Comparison of ENCODE assay signal across 22 cellular contexts in the genomic region with DNA sequence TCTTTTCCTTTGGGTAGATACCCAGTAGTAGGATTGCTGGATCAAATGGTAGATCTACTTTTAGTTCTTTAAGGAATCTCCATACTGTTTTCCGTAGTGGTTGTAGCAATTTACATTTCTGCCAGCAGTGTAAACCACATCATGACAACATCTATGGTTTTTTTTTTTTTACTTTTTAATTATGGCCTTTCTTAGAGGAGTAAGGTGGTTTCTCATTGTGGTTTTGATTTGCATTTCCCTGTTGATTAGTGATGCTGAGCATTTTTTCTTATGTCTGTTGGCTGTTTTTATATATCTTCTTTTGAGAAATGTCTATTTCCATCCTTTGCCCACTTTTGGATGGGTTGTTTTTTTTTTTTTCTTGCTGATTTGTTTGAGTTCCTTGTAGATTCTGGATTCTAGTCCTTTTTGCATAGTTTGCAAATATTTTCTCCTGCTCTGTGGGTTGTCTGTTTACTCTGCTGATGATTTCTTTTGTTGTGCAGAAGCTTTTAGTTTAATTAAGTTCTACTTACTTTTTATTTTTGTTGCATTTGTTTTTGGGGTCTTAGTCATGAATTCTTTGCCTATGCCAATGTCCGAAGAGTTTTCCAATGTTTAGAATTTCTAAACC. TPM values are rescaled to one million over a fixed set of nuclear protein-coding genes. Genes with fewer than 3 reads are reported as not detected.
DNase-seq lines count a peak whose midpoint lies in the region; ATAC-seq lines count a peak whose summit lies in the region.
"Had no signal": no experiment of that assay in that cellular context is flagged by ENCODE, and none has a peak within 500 bp of the region (broad histone marks: within the 10 kb centered on the region; RNA-seq: fewer than 3 reads in every experiment).

No MANE protein-coding gene starts in this region.

- ATAC-seq in activated naive CD8-positive, alpha-beta T cell treated with anti-CD3 and anti-CD28 coated beads, Interleukin-2, amount 10 ng/mL, durations not matched to agents 7 days and 5 days (ENCODE audit: low read depth): no peak
- ATAC-seq in activated naive CD8-positive, alpha-beta T cell treated with anti-CD3 and anti-CD28 coated beads, Interleukin-2, amount 50 U/mL, for 24 hours: no peak
- peak; percentile 39 for ATAC-seq in GM19351 (IDR thresholded peaks at IDR 0.05; ENCODE audit: unreplicated experiment)
- ATAC-seq in HG03457 (IDR thresholded peaks at IDR 0.05; ENCODE audit: unreplicated experiment): peak; percentile 45
- peak; percentile 72 to 80 for ATAC-seq in naive B cell (ENCODE audit: low read depth in 2 of 2)
- ATAC-seq: left colon had no signal

- no peak for DNase-seq in activated naive CD8-positive, alpha-beta T cell treated with anti-CD3 and anti-CD28 coated beads, Interleukin-2, amount 10 ng/mL, durations not matched to agents 7 days and 5 days
- DNase-seq in activated naive CD8-positive, alpha-beta T cell treated with anti-CD3 and anti-CD28 coated beads, Interleukin-2, amount 50 U/mL, for 24 hours: no peak
- no peak for DNase-seq in naive B cell
- DNase-seq in substantia nigra (lab: John Stamatoyannopoulos, UW): no peak
- no peak for DNase-seq in C1 segment of cervical spinal cord (lab: John Stamatoyannopoulos, UW)
- no peak for DNase-seq in middle frontal gyrus (ENCODE audit: extremely low spot score, low spot score)
- DNase-seq: activated naive CD4-positive, alpha-beta T cell treated with anti-CD3 and anti-CD28 coated beads, Interleukin-2, amount 10 ng/mL, durations not matched to agents 7 days and 5 days; activated T-cell treated with anti-CD3 and anti-CD28 coated beads, Interleukin-2, amount 50 U/mL, for 24 hours; DMS 273 treated with DMSO at 0.1 percent for 48 hours; effector memory CD4-positive, alpha-beta T cell; esophagus squamous epithelium; left colon; NCI-H1417 treated with DMSO at 0.1 percent for 48 hours; NCI-H526; SHP77; small intestine; stimulated activated CD4-positive, alpha-beta T cell treated with anti-CD3 and anti-CD28 coated beads, Interleukin-2, amount 100 ng/mL, for 48 hours had no signal

- POLR2A ChIA-PET in activated naive CD8-positive, alpha-beta T cell treated with anti-CD3 and anti-CD28 coated beads, Interleukin-2, amount 10 ng/mL, durations not matched to agents 7 days and 5 days (lab: Charles Lee): no interaction called here

- H3K4me3 Mint-ChIP-seq in activated naive CD8-positive, alpha-beta T cell treated with anti-CD3 and anti-CD28 coated beads, Interleukin-2, amount 10 ng/mL, durations not matched to agents 7 days and 5 days: no peak overlapping the region
- no peak overlapping the region for H3K4me3 Mint-ChIP-seq in activated naive CD8-positive, alpha-beta T cell treated with anti-CD3 and anti-CD28 coated beads, Interleukin-2, amount 50 U/mL, for 24 hours
- peak overlapping the region in 6 of 8 donors; percentile 1 to 76 (median 32) for H3K4me3 Mint-ChIP-seq in naive B cell
- H3K4me3 Mint-ChIP-seq: activated naive CD4-positive, alpha-beta T cell treated with anti-CD3 and anti-CD28 coated beads, Interleukin-2, amount 10 ng/mL, durations not matched to agents 7 days and 5 days; activated T-cell treated with anti-CD3 and anti-CD28 coated beads, Interleukin-2, amount 50 U/mL, for 24 hours; neural progenitor cell had no signal

- H3K9me3 Mint-ChIP-seq in activated naive CD8-positive, alpha-beta T cell treated with anti-CD3 and anti-CD28 coated beads, Interleukin-2, amount 10 ng/mL, durations not matched to agents 7 days and 5 days: peaks cover 5% of the 10 kb centered on the region
- H3K9me3 Mint-ChIP-seq in activated naive CD8-positive, alpha-beta T cell treated with anti-CD3 and anti-CD28 coated beads, Interleukin-2, amount 50 U/mL, for 24 hours: no peaks in the 10 kb centered on the region
- peaks cover 0 to 9% (median 4%) of the 10 kb centered on the region in 7 donors for H3K9me3 Mint-ChIP-seq in naive B cell
- H3K9me3 Mint-ChIP-seq: activated T-cell treated with anti-CD3 and anti-CD28 coated beads, Interleukin-2, amount 50 U/mL, for 24 hours had no signal

- peaks cover 2% of the 10 kb centered on the region for H3K27me3 Mint-ChIP-seq in activated naive CD8-positive, alpha-beta T cell treated with anti-CD3 and anti-CD28 coated beads, Interleukin-2, amount 10 ng/mL, durations not matched to agents 7 days and 5 days
- H3K27me3 Mint-ChIP-seq in activated naive CD8-positive, alpha-beta T cell treated with anti-CD3 and anti-CD28 coated beads, Interleukin-2, amount 50 U/mL, for 24 hours: no peaks in the 10 kb centered on the region
- H3K27me3 Mint-ChIP-seq in naive B cell: no peaks in the 10 kb centered on the region
- H3K27me3 Mint-ChIP-seq: activated naive CD4-positive, alpha-beta T cell treated with anti-CD3 and anti-CD28 coated beads, Interleukin-2, amount 10 ng/mL, durations not matched to agents 7 days and 5 days; activated T-cell treated with anti-CD3 and anti-CD28 coated beads, Interleukin-2, amount 50 U/mL, for 24 hours had no signal

- peak overlapping the region; percentile 52 for H3K27ac Mint-ChIP-seq in activated naive CD8-positive, alpha-beta T cell treated with anti-CD3 and anti-CD28 coated beads, Interleukin-2, amount 10 ng/mL, durations not matched to agents 7 days and 5 days
- H3K27ac Mint-ChIP-seq in activated naive CD8-positive, alpha-beta T cell treated with anti-CD3 and anti-CD28 coated beads, Interleukin-2, amount 50 U/mL, for 24 hours: no peak overlapping the region
- peak overlapping the region in 3 of 6 donors; percentile 8 to 73 (median 24) for H3K27ac Mint-ChIP-seq in naive B cell
- H3K27ac Mint-ChIP-seq: activated naive CD4-positive, alpha-beta T cell treated with anti-CD3 and anti-CD28 coated beads, Interleukin-2, amount 10 ng/mL, durations not matched to agents 7 days and 5 days; activated T-cell treated with anti-CD3 and anti-CD28 coated beads, Interleukin-2, amount 50 U/mL, for 24 hours; neural progenitor cell had no signal

- peaks cover 13% of the 10 kb centered on the region for H3K4me1 Mint-ChIP-seq in activated naive CD8-positive, alpha-beta T cell treated with anti-CD3 and anti-CD28 coated beads, Interleukin-2, amount 10 ng/mL, durations not matched to agents 7 days and 5 days
- peaks cover 14% of the 10 kb centered on the region for H3K4me1 Mint-ChIP-seq in activated naive CD8-positive, alpha-beta T cell treated with anti-CD3 and anti-CD28 coated beads, Interleukin-2, amount 50 U/mL, for 24 hours
- H3K4me1 Mint-ChIP-seq in naive B cell: peaks cover 16 to 35% (median 25%) of the 10 kb centered on the region in 3 donors
- H3K4me1 Mint-ChIP-seq: neural progenitor cell had no signal

- peaks cover 9% of the 10 kb centered on the region for H3K36me3 Mint-ChIP-seq in activated naive CD8-positive, alpha-beta T cell treated with anti-CD3 and anti-CD28 coated beads, Interleukin-2, amount 10 ng/mL, durations not matched to agents 7 days and 5 days
- H3K36me3 Mint-ChIP-seq in activated naive CD8-positive, alpha-beta T cell treated with anti-CD3 and anti-CD28 coated beads, Interleukin-2, amount 50 U/mL, for 24 hours (ENCODE audit: low read depth): peaks cover 2% of the 10 kb centered on the region
- H3K36me3 Mint-ChIP-seq in naive B cell: no peaks in the 10 kb centered on the region
- H3K36me3 Mint-ChIP-seq: activated naive CD4-positive, alpha-beta T cell treated with anti-CD3 and anti-CD28 coated beads, Interleukin-2, amount 10 ng/mL, durations not matched to agents 7 days and 5 days had no signal

- H3K27ac ChIP-seq in substantia nigra (ENCODE audit: low read depth, low read length, poor library complexity, severe bottlenecking): no peak overlapping the region
- H3K27ac ChIP-seq: BLaER1, esophagus squamous epithelium, neural progenitor cell, prostate gland had no signal

RNA-seq across cellular contexts. Expression of gene TDRD3, which starts 38.8 kb away (rescaled TPM):
- total RNA-seq in activated naive CD8-positive, alpha-beta T cell treated with anti-CD3 and anti-CD28 coated beads, Interleukin-2, amount 10 ng/mL, durations not matched to agents 7 days and 5 days: 10 to 100 TPM; 26.5 to 31.1 TPM
- 1 to 10 TPM; 1.5 to 8.7 (median 6.0) TPM for polyA plus RNA-seq in naive B cell (ENCODE audit: low read depth in 6 of 6)

Comparison
In these comparisons a context has a peak if more than half of its experiments do, and no peak if none do; other contexts are left out.
1. ATAC-seq: peak in GM19351 (single experiment), HG03457 (single experiment) and naive B cell (2 of 2); none in activated naive CD8-positive, alpha-beta T cell treated with anti-CD3 and anti-CD28 coated beads, Interleukin-2, amount 10 ng/mL, durations not matched to agents 7 days and 5 days (single experiment) and activated naive CD8-positive, alpha-beta T cell treated with anti-CD3 and anti-CD28 coated beads, Interleukin-2, amount 50 U/mL, for 24 hours (single experiment).
2. H3K4me3 Mint-ChIP-seq: peak in naive B cell (6 of 8); none in activated naive CD8-positive, alpha-beta T cell treated with anti-CD3 and anti-CD28 coated beads, Interleukin-2, amount 10 ng/mL, durations not matched to agents 7 days and 5 days (single experiment) and activated naive CD8-positive, alpha-beta T cell treated with anti-CD3 and anti-CD28 coated beads, Interleukin-2, amount 50 U/mL, for 24 hours (single experiment).